18 cellular contexts compared by ENCODE assay signal in the genomic region with DNA sequence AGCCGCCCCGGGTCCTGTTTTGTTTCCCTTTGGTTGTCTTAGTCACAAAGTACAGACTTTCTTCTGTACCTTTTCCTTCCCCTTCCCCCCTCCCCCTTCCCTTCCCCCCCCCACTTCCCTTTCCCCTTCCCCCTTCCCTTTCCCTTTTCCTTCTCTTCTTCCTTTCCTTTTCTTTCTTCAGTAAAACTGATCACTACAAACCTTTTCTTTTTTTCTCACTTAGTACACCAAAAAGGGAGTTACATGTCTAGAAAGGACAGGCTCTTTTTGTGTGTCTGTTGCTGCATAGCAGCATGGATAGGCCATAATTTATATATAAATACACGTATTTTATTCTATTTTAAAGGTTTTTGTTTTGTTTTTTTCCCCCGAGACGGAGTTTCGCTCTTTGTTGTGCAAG. TPM values are rescaled to one million over a fixed set of nuclear protein-coding genes. Genes with fewer than 3 reads are reported as not detected.
DNase-seq lines count a peak whose midpoint lies in the region; ATAC-seq and TF ChIP-seq lines count a peak whose summit lies in the region.
"Had no signal": no experiment of that assay in that cellular context is flagged by ENCODE, and none has a peak within 500 bp of the region (broad histone marks: within the 10 kb centered on the region; RNA-seq: fewer than 3 reads in every experiment).

No MANE protein-coding gene starts in this region.

- H3K9me3 Mint-ChIP-seq in T-cell (no peaks in the 10 kb centered on the region), endothelial cell (ENCODE audit: unreplicated experiment) (no peaks in the 10 kb centered on the region)

- intact Hi-C loops in left ventricle myocardium inferior (cut with micrococcal nuclease) (no loop called here), Right ventricle myocardium superior (cut with DNase I) (no loop called here)

- DNase-seq in left ventricle myocardium inferior (no peak), Right ventricle myocardium superior (no peak), T-cell (peak in 1 of 34 experiments; percentile 22), endothelial cell (ENCODE audit: low spot score) (no peak), substantia nigra (lab: John Stamatoyannopoulos, UW) (no peak), SIG-M5 treated with dmso at 0.1 percent for 504 hours (lab: John Stamatoyannopoulos, UW; ENCODE audit: unreplicated experiment) (no peak)
- DNase-seq: activated CD4-positive, alpha-beta T cell treated with anti-CD3 and anti-CD28 coated beads for 48 hours; left colon; NCI-H1092; NCI-H2029; NCI-H510A; thyroid gland had no signal

- no peak overlapping the region for H3K4me3 ChIP-seq in left ventricle myocardium inferior
- H3K4me3 ChIP-seq: breast epithelium, esophagus muscularis mucosa, gastroesophageal sphincter, SK-N-MC, thyroid gland had no signal

- ATAC-seq in Right ventricle myocardium superior (ENCODE audit: poor library complexity) (no peak), T-cell (replicated peaks in 1 of 4) (no peak), HG03039 (IDR thresholded peaks at IDR 0.05; ENCODE audit: unreplicated experiment) (no peak), GM18498 (IDR thresholded peaks at IDR 0.05; ENCODE audit: unreplicated experiment) (no peak)
- ATAC-seq: gastroesophageal sphincter, left colon had no signal

- H3K36me3 ChIP-seq in left ventricle myocardium inferior: no peaks in the 10 kb centered on the region
- H3K36me3 ChIP-seq: breast epithelium, esophagus muscularis mucosa, gastroesophageal sphincter had no signal

- CTCF ChIA-PET in T-cell (lab: Charles Lee): interaction anchor here (0.5 to 1.3 kb wide), 4 partner anchors 17 to 210 kb away, joined by 3 to 7 read pairs (median 4); partner anchors contain the start of gene ATG4D (in 1 of the 2)

- H3K4me3 Mint-ChIP-seq in T-cell (no peak overlapping the region), endothelial cell (ENCODE audit: unreplicated experiment) (no peak overlapping the region)

- no peaks in the 10 kb centered on the region for H3K27me3 ChIP-seq in left ventricle myocardium inferior (ENCODE audit: low read depth)
- H3K27me3 ChIP-seq: breast epithelium, esophagus muscularis mucosa, gastroesophageal sphincter, thyroid gland had no signal

- H3K4me1 Mint-ChIP-seq in T-cell (peaks cover 87 to 89% (median 87%) of the 10 kb centered on the region in 3 donors), endothelial cell (ENCODE audit: unreplicated experiment) (peaks cover 28% of the 10 kb centered on the region)

- H3K36me3 Mint-ChIP-seq in T-cell (no peaks in the 10 kb centered on the region), endothelial cell (ENCODE audit: low read depth, unreplicated experiment) (no peaks in the 10 kb centered on the region)

- H3K27me3 Mint-ChIP-seq in T-cell: no peaks in the 10 kb centered on the region
- peaks cover 13% of the 10 kb centered on the region for H3K27me3 Mint-ChIP-seq in endothelial cell (ENCODE audit: unreplicated experiment)

- peaks cover 96% of the 10 kb centered on the region for H3K4me1 ChIP-seq in left ventricle myocardium inferior

- TF ChIP-seq CTCF in left ventricle myocardium inferior (IDR thresholded peaks at IDR 0.05; ENCODE audit: borderline replicate concordance) (no peak), endothelial cell (IDR thresholded peaks at IDR 0.05; ENCODE audit: unreplicated experiment) (no peak)

- peak overlapping the region; percentile 94 for H3K27ac ChIP-seq in left ventricle myocardium inferior (replicated peaks)
- H3K27ac ChIP-seq in substantia nigra (ENCODE audit: low read depth, low read length, poor library complexity, severe bottlenecking): peak overlapping the region; percentile 100
- H3K27ac ChIP-seq: SK-N-MC, thyroid gland had no signal

- H3K9me3 ChIP-seq in left ventricle myocardium inferior (replicated peaks): no peaks in the 10 kb centered on the region
- H3K9me3 ChIP-seq: breast epithelium, esophagus muscularis mucosa, gastroesophageal sphincter, thyroid gland had no signal

- POLR2A ChIA-PET in T-cell (lab: Charles Lee): interaction anchor here in 1 of 2 donors (0.6 kb wide), 2 partner anchors 22 to 26 kb away, joined by 3 to 4 read pairs; no protein-coding TSS in a partner anchor

- H3K27ac Mint-ChIP-seq in T-cell (peak overlapping the region; percentile 82 to 90), endothelial cell (ENCODE audit: unreplicated experiment) (peak overlapping the region; percentile 91)

RNA-seq across cellular contexts. Expression of gene DNM2, which starts 35.4 kb away (rescaled TPM):
- total RNA-seq in left ventricle myocardium inferior (156 TPM), Right ventricle myocardium superior (180 TPM), T-cell (100 to 1,000 TPM; 272 to 329 (median 297) TPM), endothelial cell (ENCODE audit: unreplicated experiment) (184 TPM)

RNA-seq across cellular contexts. Expression of gene QTRT1, which starts 52.1 kb away (rescaled TPM):
- 30.5 TPM for total RNA-seq in left ventricle myocardium inferior
- total RNA-seq in Right ventricle myocardium superior: 24.8 TPM
- total RNA-seq in T-cell: 10 to 100 TPM; 47.7 to 68.1 (median 55.1) TPM
- total RNA-seq in endothelial cell (ENCODE audit: unreplicated experiment): 32.5 TPM
